Comparison of ENCODE assay signal across 24 cellular contexts in genomic region chr12:115004469-115005146, GRCh38.
DNase-seq lines count a peak whose midpoint lies in the region; ATAC-seq lines count a peak whose summit lies in the region.
"Had no signal": no experiment of that assay in that cellular context is flagged by ENCODE, and none has a peak within 500 bp of the region (broad histone marks: within the 10 kb centered on the region; RNA-seq: fewer than 3 reads in every experiment).

No MANE protein-coding gene starts in this region.

- no peak for ATAC-seq in HG02840 (IDR thresholded peaks at IDR 0.05; ENCODE audit: low FRiP score, unreplicated experiment)
- ATAC-seq: foreskin keratinocyte, WTC11 had no signal

- peak; percentile 35 for DNase-seq in A172 (ENCODE audit: low spot score)
- DNase-seq in HT1080 (ENCODE audit: low read depth) = peak; percentile 71
- peak; percentile 19 for DNase-seq in amniotic epithelial cell (ENCODE audit: low read depth)
- DNase-seq in glomerular visceral epithelial cell (ENCODE audit: extremely low spot score) = peak; percentile 8
- DNase-seq in nucleus accumbens (lab: John Stamatoyannopoulos, UW) = no peak
- DNase-seq in activated CD4-positive, alpha-beta T cell treated with anti-CD3 and anti-CD28 coated beads for 4 hours = no peak
- no peak for DNase-seq in AG08396 (ENCODE audit: low spot score)
- DNase-seq: activated CD4-positive, alpha-beta T cell treated with anti-CD3 and anti-CD28 coated beads, Interleukin-2, amount 50 U/mL, for 4 hours; activated CD8-positive, alpha-beta memory T cell treated with anti-CD3 and anti-CD28 coated beads, Interleukin-2, amount 50 U/mL, for 4 hours; activated naive CD8-positive, alpha-beta T cell treated with anti-CD3 and anti-CD28 coated beads, Interleukin-2, amount 10 ng/mL, durations not matched to agents 7 days and 5 days; brain microvascular endothelial cell; CD4-positive, CD25-positive, alpha-beta regulatory T cell; cortex of kidney; foreskin keratinocyte; H7; KBM-7; NCI-H187 treated with DMSO at 0.1 percent for 48 hours; NCI-H446 treated with DMSO at 0.1 percent for 48 hours; posterior cingulate gyrus; RPMI8226; sigmoid colon; T-helper 9 cell had no signal

Comparison
In these comparisons a context has a peak if more than half of its experiments do, and no peak if none do; other contexts are left out.
1. DNase-seq: peak in A172 (single experiment), HT1080 (single experiment), amniotic epithelial cell (single experiment) and glomerular visceral epithelial cell (single experiment); none in nucleus accumbens (0 of 56), activated CD4-positive, alpha-beta T cell treated with anti-CD3 and anti-CD28 coated beads for 4 hours (0 of 2) and AG08396 (single experiment).